8 cellular contexts compared by ENCODE assay signal in the genomic region with DNA sequence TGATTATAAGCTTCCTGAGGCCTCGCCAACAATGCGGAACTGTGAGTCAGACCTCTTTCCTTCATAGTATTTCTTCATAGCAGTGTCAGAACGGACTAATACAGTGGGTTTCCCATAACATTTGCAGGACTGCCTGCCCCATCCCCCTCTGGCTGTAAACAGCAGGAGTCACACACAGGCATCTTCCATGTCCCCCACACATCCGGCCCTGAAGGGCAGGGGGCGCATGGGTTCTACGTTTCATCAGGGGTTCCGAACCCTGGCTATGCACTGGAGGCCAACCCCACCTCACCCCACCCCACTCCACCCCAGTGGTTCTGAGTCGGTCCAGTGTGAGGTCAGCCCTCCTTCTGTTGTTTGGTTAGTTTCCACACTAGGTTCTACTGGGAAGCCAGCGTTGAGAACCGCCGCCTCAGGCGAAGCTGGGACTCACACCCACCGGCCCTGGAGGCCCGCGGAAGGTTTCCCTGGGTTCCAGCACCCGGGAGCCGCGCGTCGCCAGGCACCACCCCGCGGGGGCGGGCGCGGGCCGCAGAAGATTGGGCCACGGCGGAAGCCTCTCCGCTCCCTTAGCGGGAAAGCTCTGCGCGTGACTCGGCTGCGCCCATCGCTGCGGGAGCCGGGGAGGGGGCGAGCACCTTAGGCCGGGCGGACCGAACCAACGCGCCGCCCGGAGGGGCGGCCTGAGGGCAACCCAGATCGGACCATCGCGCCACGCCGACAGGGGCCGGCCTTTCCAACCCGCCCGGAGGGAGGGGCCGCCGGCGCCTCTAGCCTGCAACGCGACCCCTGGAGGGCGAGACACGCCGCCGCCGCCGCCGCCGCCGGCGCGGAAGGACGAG. TPM values are rescaled to one million over a fixed set of nuclear protein-coding genes. Genes with fewer than 3 reads are reported as not detected.
A peak's percentile ranks its signal among the peaks of the same experiment; 100 is the strongest.
DNase-seq lines count a peak whose midpoint lies in the region; ATAC-seq, FAIRE-seq and TF ChIP-seq lines count a peak whose summit lies in the region.

A gene with protein sequence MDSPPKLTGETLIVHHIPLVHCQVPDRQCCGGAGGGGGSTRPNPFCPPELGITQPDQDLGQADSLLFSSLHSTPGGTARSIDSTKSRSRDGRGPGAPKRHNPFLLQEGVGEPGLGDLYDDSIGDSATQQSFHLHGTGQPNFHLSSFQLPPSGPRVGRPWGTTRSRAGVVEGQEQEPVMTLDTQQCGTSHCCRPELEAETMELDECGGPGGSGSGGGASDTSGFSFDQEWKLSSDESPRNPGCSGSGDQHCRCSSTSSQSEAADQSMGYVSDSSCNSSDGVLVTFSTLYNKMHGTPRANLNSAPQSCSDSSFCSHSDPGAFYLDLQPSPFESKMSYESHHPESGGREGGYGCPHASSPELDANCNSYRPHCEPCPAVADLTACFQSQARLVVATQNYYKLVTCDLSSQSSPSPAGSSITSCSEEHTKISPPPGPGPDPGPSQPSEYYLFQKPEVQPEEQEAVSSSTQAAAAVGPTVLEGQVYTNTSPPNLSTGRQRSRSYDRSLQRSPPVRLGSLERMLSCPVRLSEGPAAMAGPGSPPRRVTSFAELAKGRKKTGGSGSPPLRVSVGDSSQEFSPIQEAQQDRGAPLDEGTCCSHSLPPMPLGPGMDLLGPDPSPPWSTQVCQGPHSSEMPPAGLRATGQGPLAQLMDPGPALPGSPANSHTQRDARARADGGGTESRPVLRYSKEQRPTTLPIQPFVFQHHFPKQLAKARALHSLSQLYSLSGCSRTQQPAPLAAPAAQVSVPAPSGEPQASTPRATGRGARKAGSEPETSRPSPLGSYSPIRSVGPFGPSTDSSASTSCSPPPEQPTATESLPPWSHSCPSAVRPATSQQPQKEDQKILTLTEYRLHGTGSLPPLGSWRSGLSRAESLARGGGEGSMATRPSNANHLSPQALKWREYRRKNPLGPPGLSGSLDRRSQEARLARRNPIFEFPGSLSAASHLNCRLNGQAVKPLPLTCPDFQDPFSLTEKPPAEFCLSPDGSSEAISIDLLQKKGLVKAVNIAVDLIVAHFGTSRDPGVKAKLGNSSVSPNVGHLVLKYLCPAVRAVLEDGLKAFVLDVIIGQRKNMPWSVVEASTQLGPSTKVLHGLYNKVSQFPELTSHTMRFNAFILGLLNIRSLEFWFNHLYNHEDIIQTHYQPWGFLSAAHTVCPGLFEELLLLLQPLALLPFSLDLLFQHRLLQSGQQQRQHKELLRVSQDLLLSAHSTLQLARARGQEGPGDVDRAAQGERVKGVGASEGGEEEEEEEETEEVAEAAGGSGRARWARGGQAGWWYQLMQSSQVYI (N-terminal part only) (plus strand): TSS at position 799 of the 842 bp plus-strand sequence. CDS start 56,411 bp downstream, outside the sequence.

- H3K27ac ChIP-seq in temporal lobe (ENCODE audit: low read depth, low read length): peak within 1 kb of the TSS; percentile 91

- peak; percentile 36 to 47 (median 39) for TF ChIP-seq CTCF in nephron (IDR thresholded peaks at IDR 0.05; ENCODE audit: unreplicated experiment in 3 of 3)

- no peaks in the 10 kb centered on the region for H3K36me3 Mint-ChIP-seq in nephron (ENCODE audit: low read depth)

- H3K9me3 Mint-ChIP-seq in nephron: no peaks in the 10 kb centered on the region

- no peaks in the 10 kb centered on the region for H3K27me3 Mint-ChIP-seq in nephron (ENCODE audit: low read depth)

- H3K4me1 Mint-ChIP-seq in nephron: peaks cover 40% of the 10 kb centered on the region

- DNase-seq in ELF-1 (ENCODE audit: low read depth, low spot score) (peak; percentile 94), frontal cortex (ENCODE audit: low spot score in 2 of 2) (peak; percentile 72 to 78)
- DNase-seq in Jurkat, Clone E6-1 (ENCODE audit: low read depth, low spot score): peak; percentile 58
- DNase-seq in activated naive CD4-positive, alpha-beta T cell treated with anti-CD3 and anti-CD28 coated beads, Interleukin-2, amount 50 U/mL, for 16 hours: peak; percentile 56

- peak within 1 kb of the TSS; percentile 95 to 98 (median 97) for H3K4me3 Mint-ChIP-seq in nephron

- peak within 1 kb of the TSS; percentile 94 to 97 (median 95) for H3K27ac Mint-ChIP-seq in nephron

- no peak for ATAC-seq in HG03139 (IDR thresholded peaks at IDR 0.05; ENCODE audit: unreplicated experiment)

- peak within 1 kb of the TSS; percentile 49 for H3K4me3 ChIP-seq in Jurkat, Clone E6-1 (ENCODE audit: low read length)

- FAIRE-seq in frontal cortex (lab: Jason Lieb, UNC): no peak

TF ChIP-seq in PFSK-1, 5 proteins besides CTCF, POLR2A, EP300 and RAD21:
- TF ChIP-seq SIN3A (IDR thresholded peaks at IDR 0.05; ENCODE audit: borderline replicate concordance, insufficient read depth, low read length): no peak
- no peak for TF ChIP-seq POLR2AphosphoS5 (IDR thresholded peaks at IDR 0.05; ENCODE audit: low read depth, low read length)
- TF ChIP-seq TAF1 (IDR thresholded peaks at IDR 0.05; ENCODE audit: borderline replicate concordance, insufficient read depth, low read length): no peak
- peak; percentile 84 for TF ChIP-seq FOXP2 (optimal IDR thresholded peaks at IDR 0.05; ENCODE audit: borderline replicate concordance, extremely low read depth, extremely low read length, insufficient read depth)
- TF ChIP-seq, protein P1, sequence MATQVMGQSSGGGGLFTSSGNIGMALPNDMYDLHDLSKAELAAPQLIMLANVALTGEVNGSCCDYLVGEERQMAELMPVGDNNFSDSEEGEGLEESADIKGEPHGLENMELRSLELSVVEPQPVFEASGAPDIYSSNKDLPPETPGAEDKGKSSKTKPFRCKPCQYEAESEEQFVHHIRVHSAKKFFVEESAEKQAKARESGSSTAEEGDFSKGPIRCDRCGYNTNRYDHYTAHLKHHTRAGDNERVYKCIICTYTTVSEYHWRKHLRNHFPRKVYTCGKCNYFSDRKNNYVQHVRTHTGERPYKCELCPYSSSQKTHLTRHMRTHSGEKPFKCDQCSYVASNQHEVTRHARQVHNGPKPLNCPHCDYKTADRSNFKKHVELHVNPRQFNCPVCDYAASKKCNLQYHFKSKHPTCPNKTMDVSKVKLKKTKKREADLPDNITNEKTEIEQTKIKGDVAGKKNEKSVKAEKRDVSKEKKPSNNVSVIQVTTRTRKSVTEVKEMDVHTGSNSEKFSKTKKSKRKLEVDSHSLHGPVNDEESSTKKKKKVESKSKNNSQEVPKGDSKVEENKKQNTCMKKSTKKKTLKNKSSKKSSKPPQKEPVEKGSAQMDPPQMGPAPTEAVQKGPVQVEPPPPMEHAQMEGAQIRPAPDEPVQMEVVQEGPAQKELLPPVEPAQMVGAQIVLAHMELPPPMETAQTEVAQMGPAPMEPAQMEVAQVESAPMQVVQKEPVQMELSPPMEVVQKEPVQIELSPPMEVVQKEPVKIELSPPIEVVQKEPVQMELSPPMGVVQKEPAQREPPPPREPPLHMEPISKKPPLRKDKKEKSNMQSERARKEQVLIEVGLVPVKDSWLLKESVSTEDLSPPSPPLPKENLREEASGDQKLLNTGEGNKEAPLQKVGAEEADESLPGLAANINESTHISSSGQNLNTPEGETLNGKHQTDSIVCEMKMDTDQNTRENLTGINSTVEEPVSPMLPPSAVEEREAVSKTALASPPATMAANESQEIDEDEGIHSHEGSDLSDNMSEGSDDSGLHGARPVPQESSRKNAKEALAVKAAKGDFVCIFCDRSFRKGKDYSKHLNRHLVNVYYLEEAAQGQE (IDR thresholded peaks at IDR 0.05; ENCODE audit: insufficient read depth in 1 of 2, low read depth in 2 of 2, low read length in 2 of 2): 0 out of 4 replicates have a peak, but pooled peaks of 1 of the 2 experiments have one; percentile 13

RNA-seq across cellular contexts. Expression of the gene that starts here (rescaled TPM):
- polyA plus RNA-seq in Jurkat, Clone E6-1 (2012; ENCODE audit: insufficient read depth, insufficient read length): 5.2 TPM
- polyA plus RNA-seq in PFSK-1 (2012; ENCODE audit: insufficient read length, low read depth): 17.5 TPM
- total RNA-seq in frontal cortex (50.5 TPM), temporal lobe (45.2 TPM)
